Comparison of ENCODE assay signal across 17 cellular contexts in the genomic region with DNA sequence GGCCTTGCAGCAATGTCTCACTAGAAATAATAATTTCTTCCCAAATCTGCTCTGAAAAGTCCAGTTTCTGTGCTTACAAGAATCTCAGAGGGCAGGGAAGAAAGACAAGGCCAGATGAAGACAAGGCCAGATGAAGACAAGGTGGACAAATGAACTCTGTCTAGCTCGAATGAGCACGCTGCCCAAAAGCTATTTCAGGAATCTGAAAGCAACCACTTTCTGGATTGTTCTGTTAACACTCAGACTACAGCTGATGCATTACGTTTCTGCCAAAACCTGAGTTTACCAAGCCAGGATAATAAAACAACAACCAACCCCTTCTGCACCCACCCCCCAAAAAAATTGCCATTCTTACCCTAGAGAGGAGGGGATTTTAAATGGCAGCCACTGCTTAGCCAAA.
DNase-seq lines count a peak whose midpoint lies in the region; ATAC-seq lines count a peak whose summit lies in the region.
"Had no signal": no experiment of that assay in that cellular context is flagged by ENCODE, and none has a peak within 500 bp of the region (broad histone marks: within the 10 kb centered on the region; RNA-seq: fewer than 3 reads in every experiment).

No MANE protein-coding gene starts in this region.

- H3K4me1 Mint-ChIP-seq in activated CD4-positive, alpha-beta T cell treated with anti-CD3 and anti-CD28 coated beads, Interleukin-2, amount 10 ng/mL, durations not matched to agents 24 days and 14 days, result no peaks in the 10 kb centered on the region
- no peaks in the 10 kb centered on the region for H3K4me1 Mint-ChIP-seq in activated naive CD8-positive, alpha-beta T cell treated with anti-CD3 and anti-CD28 coated beads for 36 hours
- H3K4me1 Mint-ChIP-seq: B cell; CD4-positive, CD25-positive, alpha-beta regulatory T cell; GM23338; H9 had no signal

- H3K36me3 Mint-ChIP-seq in activated CD4-positive, alpha-beta T cell treated with anti-CD3 and anti-CD28 coated beads, Interleukin-2, amount 10 ng/mL, durations not matched to agents 24 days and 14 days (ENCODE audit: low read depth), result no peaks in the 10 kb centered on the region
- H3K36me3 Mint-ChIP-seq in activated naive CD8-positive, alpha-beta T cell treated with anti-CD3 and anti-CD28 coated beads for 36 hours, result no peaks in the 10 kb centered on the region
- H3K36me3 Mint-ChIP-seq: CD4-positive, CD25-positive, alpha-beta regulatory T cell; CD8-positive, alpha-beta T cell had no signal

- intact Hi-C loops in Right ventricle myocardium superior (cut with DNase I) (no loop called here), Right ventricle myocardium inferior (cut with DNase I) (no loop called here), head of caudate nucleus (cut with DNase I) (no loop called here)
- intact Hi-C loops in activated CD4-positive, alpha-beta T cell treated with anti-CD3 and anti-CD28 coated beads, Interleukin-2, amount 10 ng/mL, durations not matched to agents 24 days and 14 days (cut with micrococcal nuclease), result no loop called here

- peak; percentile 52 for ATAC-seq in Right ventricle myocardium superior (ENCODE audit: poor library complexity)
- no peak for ATAC-seq in Right ventricle myocardium inferior
- ATAC-seq: CD8-positive, alpha-beta T cell; GM23338; HCT116 had no signal

- no peaks in the 10 kb centered on the region for H3K27me3 Mint-ChIP-seq in activated CD4-positive, alpha-beta T cell treated with anti-CD3 and anti-CD28 coated beads, Interleukin-2, amount 10 ng/mL, durations not matched to agents 24 days and 14 days
- no peaks in the 10 kb centered on the region for H3K27me3 Mint-ChIP-seq in activated naive CD8-positive, alpha-beta T cell treated with anti-CD3 and anti-CD28 coated beads for 36 hours
- H3K27me3 Mint-ChIP-seq: B cell; CD4-positive, CD25-positive, alpha-beta regulatory T cell had no signal

- no peak overlapping the region for H3K4me3 Mint-ChIP-seq in activated CD4-positive, alpha-beta T cell treated with anti-CD3 and anti-CD28 coated beads, Interleukin-2, amount 10 ng/mL, durations not matched to agents 24 days and 14 days
- H3K4me3 Mint-ChIP-seq in activated naive CD8-positive, alpha-beta T cell treated with anti-CD3 and anti-CD28 coated beads for 36 hours, result no peak overlapping the region
- H3K4me3 Mint-ChIP-seq: B cell; CD4-positive, CD25-positive, alpha-beta regulatory T cell; CD8-positive, alpha-beta T cell; GM23338; H9 had no signal

- H3K9me3 Mint-ChIP-seq in activated CD4-positive, alpha-beta T cell treated with anti-CD3 and anti-CD28 coated beads, Interleukin-2, amount 10 ng/mL, durations not matched to agents 24 days and 14 days, result peaks cover 4% of the 10 kb centered on the region
- H3K9me3 Mint-ChIP-seq in activated naive CD8-positive, alpha-beta T cell treated with anti-CD3 and anti-CD28 coated beads for 36 hours, result peaks cover 5% of the 10 kb centered on the region
- H3K9me3 Mint-ChIP-seq: GM23338 had no signal

- no peak overlapping the region for H3K27ac Mint-ChIP-seq in activated CD4-positive, alpha-beta T cell treated with anti-CD3 and anti-CD28 coated beads, Interleukin-2, amount 10 ng/mL, durations not matched to agents 24 days and 14 days
- H3K27ac Mint-ChIP-seq in activated naive CD8-positive, alpha-beta T cell treated with anti-CD3 and anti-CD28 coated beads for 36 hours, result no peak overlapping the region
- H3K27ac Mint-ChIP-seq: B cell; CD4-positive, CD25-positive, alpha-beta regulatory T cell; CD8-positive, alpha-beta T cell; GM23338; H9 had no signal

- DNase-seq in Right ventricle myocardium superior (no peak), Right ventricle myocardium inferior (ENCODE audit: missing footprints) (no peak), kidney glomerular epithelial cell (lab: John Stamatoyannopoulos, UW) (peak; percentile 42), renal cortical epithelial cell (ENCODE audit: low read depth) (peak; percentile 46), head of caudate nucleus (no peak), middle frontal gyrus (ENCODE audit: extremely low spot score, low spot score) (no peak)
- no peak for DNase-seq in activated CD4-positive, alpha-beta T cell treated with anti-CD3 and anti-CD28 coated beads, Interleukin-2, amount 10 ng/mL, durations not matched to agents 24 days and 14 days
- DNase-seq in activated naive CD8-positive, alpha-beta T cell treated with anti-CD3 and anti-CD28 coated beads for 36 hours, result no peak
- DNase-seq: Caco-2; CD4-positive, CD25-positive, alpha-beta regulatory T cell; CD8-positive, alpha-beta T cell; DMS153; DND-41; H9 had no signal

Comparison
In these comparisons a context has a peak if more than half of its experiments do, and no peak if none do; other contexts are left out.
1. DNase-seq: peak in kidney glomerular epithelial cell (single experiment) and renal cortical epithelial cell (single experiment); none in Right ventricle myocardium superior (single experiment), Right ventricle myocardium inferior (single experiment), head of caudate nucleus (0 of 42), middle frontal gyrus (single experiment), activated CD4-positive, alpha-beta T cell treated with anti-CD3 and anti-CD28 coated beads, Interleukin-2, amount 10 ng/mL, durations not matched to agents 24 days and 14 days (single experiment) and activated naive CD8-positive, alpha-beta T cell treated with anti-CD3 and anti-CD28 coated beads for 36 hours (single experiment).